Comparison of ENCODE assay signal across 7 cellular contexts in genomic region chrX:96502507-96502906, GRCh38.
"Had no signal": no experiment of that assay in that cellular context is flagged by ENCODE, and none has a peak within 500 bp of the region (broad histone marks: within the 10 kb centered on the region; RNA-seq: fewer than 3 reads in every experiment).

No MANE protein-coding gene starts in this region.

- H3K27ac ChIP-seq: HL-60 had no signal

- ATAC-seq: HepG2, K562 had no signal

- H3K4me3 ChIP-seq: K562 had no signal

- DNase-seq: IMR-90, KBM-7 had no signal

- H3K4me3 Mint-ChIP-seq: IgD-negative memory B cell had no signal

- H3K36me3 Mint-ChIP-seq: IgD-negative memory B cell had no signal

- H3K27ac Mint-ChIP-seq: IgD-negative memory B cell had no signal

- H3K9me3 Mint-ChIP-seq: IgD-negative memory B cell had no signal

- H3K4me1 Mint-ChIP-seq: IgD-negative memory B cell had no signal

- FAIRE-seq: HTR-8/SVneo, K562 had no signal

- H3K27me3 Mint-ChIP-seq: IgD-negative memory B cell had no signal
